22 cellular contexts compared by ENCODE assay signal in the genomic region with DNA sequence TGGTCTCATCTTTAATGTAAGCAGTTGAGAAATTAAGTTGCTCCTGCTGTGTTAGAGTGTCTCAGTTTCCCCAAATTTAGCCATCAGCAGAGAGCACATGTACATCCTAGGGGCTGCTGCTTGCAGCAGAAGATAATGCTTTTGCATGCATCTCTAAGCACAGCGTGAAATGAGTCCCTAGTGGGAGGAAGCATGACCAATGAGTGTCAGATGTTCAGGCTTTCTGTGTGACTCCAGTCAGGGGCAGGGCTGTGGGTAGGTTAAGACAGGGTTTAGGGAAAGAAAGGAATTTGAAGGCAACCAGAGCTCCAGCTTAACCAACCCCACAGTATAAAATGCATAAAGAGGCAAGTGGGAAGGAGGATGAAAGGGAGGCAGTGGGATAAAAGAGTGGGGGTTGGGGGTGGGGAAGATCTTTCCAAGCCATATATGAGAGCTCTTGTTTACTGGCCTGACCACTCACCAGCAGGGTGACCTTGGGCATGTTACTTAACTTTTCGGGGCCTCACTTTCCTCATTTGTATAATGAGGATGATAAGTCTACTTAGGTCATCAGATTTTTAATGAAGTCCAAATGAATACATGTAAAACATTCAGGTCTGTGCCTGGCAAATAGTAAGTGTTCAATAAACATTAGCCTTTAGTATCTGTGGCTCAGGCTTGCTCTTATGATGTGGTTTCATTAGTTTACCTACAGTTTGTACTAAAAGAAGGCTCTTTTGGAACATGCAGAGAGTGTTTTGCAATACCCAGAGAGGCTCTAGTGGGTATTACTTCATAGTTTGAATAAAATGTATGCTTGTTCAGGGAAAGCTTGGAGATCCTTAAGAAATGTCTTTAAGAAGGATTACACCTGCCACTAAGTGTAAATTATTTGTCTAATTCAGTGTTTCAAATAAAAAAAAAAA. TPM values are rescaled to one million over a fixed set of nuclear protein-coding genes. Genes with fewer than 3 reads are reported as not detected.
A peak's percentile ranks its signal among the peaks of the same experiment; 100 is the strongest.
DNase-seq lines count a peak whose midpoint lies in the region; ATAC-seq, FAIRE-seq and TF ChIP-seq lines count a peak whose summit lies in the region.
"Had no signal": no experiment of that assay in that cellular context is flagged by ENCODE, and none has a peak within 500 bp of the region (broad histone marks: within the 10 kb centered on the region; RNA-seq: fewer than 3 reads in every experiment).

No MANE protein-coding gene starts in this region.

- H2AFZ ChIP-seq in keratinocyte (ENCODE audit: control insufficient read depth, low read length), result no peak overlapping the region

- H3K4me1 ChIP-seq in keratinocyte (ENCODE audit: control insufficient read depth, extremely low read depth, insufficient read depth, low read length), result no peaks in the 10 kb centered on the region
- peaks cover 6% of the 10 kb centered on the region for H3K4me1 ChIP-seq in upper lobe of right lung

- H3K27me3 ChIP-seq in keratinocyte (ENCODE audit: control insufficient read depth, extremely low read depth, insufficient read depth, low read length) (no peaks in the 10 kb centered on the region), upper lobe of right lung (no peaks in the 10 kb centered on the region)
- H3K27me3 ChIP-seq: ovary had no signal

- TF ChIP-seq CTCF in WTC11 (IDR thresholded peaks at IDR 0.05), result no peak
- TF ChIP-seq CTCF in keratinocyte (optimal IDR thresholded peaks at IDR 0.05 in 1 of 3, IDR thresholded peaks at IDR 0.05 in 1 of 3, conservative IDR thresholded peaks at IDR 0.05 in 1 of 3; ENCODE audit: extremely low read depth in 1 of 3, insufficient read depth in 2 of 3, low read length in 3 of 3), result no peak
- TF ChIP-seq CTCF in upper lobe of right lung (IDR thresholded peaks at IDR 0.05), result no peak

- H3K9me3 ChIP-seq in keratinocyte (ENCODE audit: control insufficient read depth, low read depth, low read length) (no peaks in the 10 kb centered on the region), upper lobe of right lung (no peaks in the 10 kb centered on the region)
- H3K9me3 ChIP-seq: ovary had no signal

- H3K4me3 Mint-ChIP-seq in WTC11, result no peak overlapping the region
- H3K4me3 Mint-ChIP-seq: activated naive CD8-positive, alpha-beta T cell treated with anti-CD3 and anti-CD28 coated beads, Interleukin-2, amount 10 ng/mL, durations not matched to agents 7 days and 5 days; CD4-positive, alpha-beta memory T cell; immature natural killer cell had no signal

- H3K36me3 Mint-ChIP-seq in WTC11, result no peaks in the 10 kb centered on the region
- H3K36me3 Mint-ChIP-seq: CD4-positive, alpha-beta memory T cell; immature natural killer cell had no signal

- ATAC-seq in left ventricle myocardium superior (peak; percentile 49), WTC11 (0 out of 2 replicates have a peak, but pooled peaks have one; percentile 31), upper lobe of right lung (peak; percentile 68), HG03159 (IDR thresholded peaks at IDR 0.05; ENCODE audit: unreplicated experiment) (no peak)
- ATAC-seq: stimulated activated naive CD8-positive, alpha-beta T cell treated with anti-CD3 and anti-CD28 coated beads, Interleukin-15, Interleukin-2, amounts not matched to agents 100 U/mL and 50 U/mL, for 24 hours had no signal

- H3K27ac Mint-ChIP-seq in WTC11, result no peak overlapping the region
- H3K27ac Mint-ChIP-seq: activated naive CD8-positive, alpha-beta T cell treated with anti-CD3 and anti-CD28 coated beads, Interleukin-2, amount 10 ng/mL, durations not matched to agents 7 days and 5 days; immature natural killer cell had no signal

- intact Hi-C loops in left ventricle myocardium superior (cut with micrococcal nuclease), result no loop called here
- intact Hi-C loops in cardiac septum (cut with DNase I), result no loop called here
- intact Hi-C loops in upper lobe of right lung (cut with DNase I), result no loop called here

- H3K27ac ChIP-seq in keratinocyte (ENCODE audit: control insufficient read depth, insufficient read depth, low read length) (no peak overlapping the region), upper lobe of right lung (no peak overlapping the region)
- H3K27ac ChIP-seq: ovary had no signal

- H3K36me3 ChIP-seq in keratinocyte (ENCODE audit: control insufficient read depth in 2 of 2, extremely low read depth in 1 of 2, insufficient read depth in 2 of 2, low read length in 2 of 2) (no peaks in the 10 kb centered on the region), upper lobe of right lung (no peaks in the 10 kb centered on the region)
- H3K36me3 ChIP-seq: ovary had no signal

- DNase-seq in left ventricle myocardium superior (no peak), cardiac septum (ENCODE audit: low spot score) (no peak), WTC11 (ENCODE audit: low spot score) (no peak), keratinocyte (ENCODE audit: low read depth, low spot score) (no peak), upper lobe of right lung (no peak), NCI-H146 (lab: John Stamatoyannopoulos, UW) (no peak)
- DNase-seq in activated naive CD4-positive, alpha-beta T cell treated with Interleukin-2 at 50 U/mL for 16 hours, result no peak
- DNase-seq: activated CD4-positive, alpha-beta T cell treated with anti-CD3 and anti-CD28 coated beads, Interleukin-2, amount 50 U/mL, for 1 hour; activated naive CD8-positive, alpha-beta T cell treated with anti-CD3 and anti-CD28 coated beads, Interleukin-2, amount 10 ng/mL, durations not matched to agents 7 days and 5 days; activated T-cell treated with anti-CD3 and anti-CD28 coated beads, Interleukin-2, amount 50 U/mL, for 1 hour; CD4-positive, alpha-beta memory T cell; central memory CD4-positive, alpha-beta T cell; DMS79 treated with DMSO at 0.1 percent for 48 hours; GOT3; immature natural killer cell; NCI-H1048; NCI-H774; ovary; stimulated activated naive CD8-positive, alpha-beta T cell treated with anti-CD3 and anti-CD28 coated beads, Interleukin-15, Interleukin-2, amounts not matched to agents 100 U/mL and 50 U/mL, for 24 hours; T-helper 9 cell had no signal

- no peaks in the 10 kb centered on the region for H3K9me3 Mint-ChIP-seq in WTC11
- H3K9me3 Mint-ChIP-seq: CD4-positive, alpha-beta memory T cell; immature natural killer cell had no signal

- H3K4me2 ChIP-seq in keratinocyte (ENCODE audit: control insufficient read depth, extremely low read depth, insufficient read depth, low read depth, low read length), result no peak overlapping the region

- CTCF ChIA-PET in WTC11 (lab: Charles Lee), result interaction anchor here (1.0 to 1.7 kb wide), 2 partner anchors 125 to 144 kb away, joined by 3 to 4 read pairs; no protein-coding TSS in a partner anchor

- dilution Hi-C loops in keratinocyte (cut with MboI; ENCODE audit: extremely low pct_ligation_motif_present, low sequenced_read_pairs), result no loop called here

- H3K9ac ChIP-seq in keratinocyte (ENCODE audit: control insufficient read depth, extremely low read depth, insufficient read depth, low read length), result no peak overlapping the region

- H3K27me3 Mint-ChIP-seq in WTC11 (ENCODE audit: low read depth), result no peaks in the 10 kb centered on the region

- FAIRE-seq in keratinocyte (lab: Jason Lieb, UNC), result peak; percentile 5
- FAIRE-seq: endometrium had no signal

- no peaks in the 10 kb centered on the region for H3K9me1 ChIP-seq in keratinocyte (ENCODE audit: control insufficient read depth, extremely low read depth, insufficient read depth, low read length)

- H3K4me1 Mint-ChIP-seq in WTC11, result peaks cover 54% of the 10 kb centered on the region
- H3K4me1 Mint-ChIP-seq: immature natural killer cell had no signal

- H3K4me3 ChIP-seq in keratinocyte (ENCODE audit: control insufficient read depth in 2 of 3, extremely low read depth in 1 of 3, insufficient read depth in 2 of 3, low read depth in 1 of 3, low read length in 3 of 3) (no peak overlapping the region), upper lobe of right lung (no peak overlapping the region)
- H3K4me3 ChIP-seq: ovary had no signal

- POLR2A ChIA-PET in WTC11 (lab: Charles Lee), result interaction anchor here (0.5 kb wide), 1 partner anchor 516 kb away, joined by 3 read pairs; no protein-coding TSS in a partner anchor

- no peaks in the 10 kb centered on the region for H4K20me1 ChIP-seq in keratinocyte (ENCODE audit: control insufficient read depth, extremely low read depth, insufficient read depth, low read length)

- no peaks in the 10 kb centered on the region for H3K79me2 ChIP-seq in keratinocyte (ENCODE audit: control insufficient read depth, insufficient read depth, low read length)

TF ChIP-seq in WTC11, 78 proteins besides CTCF, POLR2A, EP300 and RAD21:
- TF ChIP-seq FOXK1 (CRISPR knock-in tag; IDR thresholded peaks at IDR 0.05), result no peak

RNA-seq across cellular contexts. Expression of gene PELI1, which starts 42.7 kb away (rescaled TPM):
- total RNA-seq in left ventricle myocardium superior (8.2 TPM), cardiac septum (9.0 TPM), WTC11 (2021) (43.0 to 53.5 TPM (median 47.3 TPM) in 3 replicates), upper lobe of right lung (35.8 TPM)
- polyA plus RNA-seq in keratinocyte, result 14.1 to 21.2 TPM (median 17.0 TPM) in 3 replicates
- polyA plus RNA-seq in keratinocyte (2011; ENCODE audit: low read depth), result 24.6 TPM
- 11.1 and 18.0 TPM in 2 replicates for polyA plus RNA-seq in keratinocyte (2011; cell fraction: cytosol; rRNA removed)
- 18.2 and 22.7 TPM in 2 replicates for polyA plus RNA-seq in keratinocyte (2011; cell fraction: nucleus; rRNA removed)
- 10.1 and 30.1 TPM in 2 replicates for polyA plus RNA-seq in keratinocyte (2012; ENCODE audit: low replicate concordance)
- polyA minus RNA-seq in keratinocyte, result 3.6 to 21.1 TPM (median 13.4 TPM) in 3 replicates
- 21.7 TPM for polyA minus RNA-seq in keratinocyte (2011; cell fraction: cytosol; rRNA and poly(A)+ RNA removed)
- 16.0 and 24.6 TPM in 2 replicates for polyA minus RNA-seq in keratinocyte (2011; cell fraction: nucleus; rRNA and poly(A)+ RNA removed)
